In the genomic region with DNA sequence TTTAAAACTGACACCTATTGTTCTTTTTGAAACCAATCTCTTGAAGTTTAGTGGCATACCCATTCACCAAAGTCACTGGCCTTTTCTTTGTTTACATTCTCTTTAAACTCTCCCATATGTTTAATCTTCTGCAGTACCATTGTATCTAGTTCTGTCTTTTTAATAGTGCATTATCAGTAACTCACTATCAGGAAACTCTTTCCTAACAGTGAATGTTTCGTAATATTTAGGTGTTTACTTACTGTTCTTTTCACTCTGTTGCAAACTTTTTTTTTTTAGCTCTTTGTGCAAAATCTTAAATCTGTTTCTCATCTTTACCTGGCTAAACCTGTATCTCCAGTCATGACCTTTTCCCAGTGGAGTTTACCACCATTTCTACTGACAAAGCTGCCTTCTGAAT, we compare ENCODE assay signal across 1 cellular context.
TF ChIP-seq lines count a peak whose summit lies in the region.

No MANE protein-coding gene starts in this region.

TF ChIP-seq in SK-N-SH treated with all-trans-retinoic acid at 6 μM for 48 hours, 23 proteins besides CTCF, POLR2A, EP300 and RAD21 (continued from another document):
- TF ChIP-seq, protein P1, sequence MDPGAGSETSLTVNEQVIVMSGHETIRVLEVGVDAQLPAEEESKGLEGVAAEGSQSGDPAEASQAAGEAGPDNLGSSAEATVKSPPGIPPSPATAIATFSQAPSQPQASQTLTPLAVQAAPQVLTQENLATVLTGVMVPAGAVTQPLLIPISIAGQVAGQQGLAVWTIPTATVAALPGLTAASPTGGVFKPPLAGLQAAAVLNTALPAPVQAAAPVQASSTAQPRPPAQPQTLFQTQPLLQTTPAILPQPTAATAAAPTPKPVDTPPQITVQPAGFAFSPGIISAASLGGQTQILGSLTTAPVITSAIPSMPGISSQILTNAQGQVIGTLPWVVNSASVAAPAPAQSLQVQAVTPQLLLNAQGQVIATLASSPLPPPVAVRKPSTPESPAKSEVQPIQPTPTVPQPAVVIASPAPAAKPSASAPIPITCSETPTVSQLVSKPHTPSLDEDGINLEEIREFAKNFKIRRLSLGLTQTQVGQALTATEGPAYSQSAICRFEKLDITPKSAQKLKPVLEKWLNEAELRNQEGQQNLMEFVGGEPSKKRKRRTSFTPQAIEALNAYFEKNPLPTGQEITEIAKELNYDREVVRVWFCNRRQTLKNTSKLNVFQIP (CRISPR knock-in tag; IDR thresholded peaks at IDR 0.05; ENCODE audit: borderline replicate concordance, low read depth): no peak
- no peak for TF ChIP-seq GLIS3 (CRISPR knock-in tag; IDR thresholded peaks at IDR 0.05)
- no peak for TF ChIP-seq ZNF70 (CRISPR knock-in tag; IDR thresholded peaks at IDR 0.05)
- no peak for TF ChIP-seq RARB (CRISPR knock-in tag; IDR thresholded peaks at IDR 0.05)
- TF ChIP-seq, protein P2, sequence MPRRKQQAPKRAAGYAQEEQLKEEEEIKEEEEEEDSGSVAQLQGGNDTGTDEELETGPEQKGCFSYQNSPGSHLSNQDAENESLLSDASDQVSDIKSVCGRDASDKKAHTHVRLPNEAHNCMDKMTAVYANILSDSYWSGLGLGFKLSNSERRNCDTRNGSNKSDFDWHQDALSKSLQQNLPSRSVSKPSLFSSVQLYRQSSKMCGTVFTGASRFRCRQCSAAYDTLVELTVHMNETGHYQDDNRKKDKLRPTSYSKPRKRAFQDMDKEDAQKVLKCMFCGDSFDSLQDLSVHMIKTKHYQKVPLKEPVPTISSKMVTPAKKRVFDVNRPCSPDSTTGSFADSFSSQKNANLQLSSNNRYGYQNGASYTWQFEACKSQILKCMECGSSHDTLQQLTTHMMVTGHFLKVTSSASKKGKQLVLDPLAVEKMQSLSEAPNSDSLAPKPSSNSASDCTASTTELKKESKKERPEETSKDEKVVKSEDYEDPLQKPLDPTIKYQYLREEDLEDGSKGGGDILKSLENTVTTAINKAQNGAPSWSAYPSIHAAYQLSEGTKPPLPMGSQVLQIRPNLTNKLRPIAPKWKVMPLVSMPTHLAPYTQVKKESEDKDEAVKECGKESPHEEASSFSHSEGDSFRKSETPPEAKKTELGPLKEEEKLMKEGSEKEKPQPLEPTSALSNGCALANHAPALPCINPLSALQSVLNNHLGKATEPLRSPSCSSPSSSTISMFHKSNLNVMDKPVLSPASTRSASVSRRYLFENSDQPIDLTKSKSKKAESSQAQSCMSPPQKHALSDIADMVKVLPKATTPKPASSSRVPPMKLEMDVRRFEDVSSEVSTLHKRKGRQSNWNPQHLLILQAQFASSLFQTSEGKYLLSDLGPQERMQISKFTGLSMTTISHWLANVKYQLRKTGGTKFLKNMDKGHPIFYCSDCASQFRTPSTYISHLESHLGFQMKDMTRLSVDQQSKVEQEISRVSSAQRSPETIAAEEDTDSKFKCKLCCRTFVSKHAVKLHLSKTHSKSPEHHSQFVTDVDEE (CRISPR knock-in tag; IDR thresholded peaks at IDR 0.05): no peak
- TF ChIP-seq CSDC2 (CRISPR knock-in tag; IDR thresholded peaks at IDR 0.05): no peak
- TF ChIP-seq PPARA (CRISPR knock-in tag; IDR thresholded peaks at IDR 0.05; ENCODE audit: borderline replicate concordance): no peak
- TF ChIP-seq ZFP3 (CRISPR knock-in tag; IDR thresholded peaks at IDR 0.05): no peak
- TF ChIP-seq ZNF565 (CRISPR knock-in tag; conservative IDR thresholded peaks at IDR 0.05; ENCODE audit: low read depth): no peak
- no peak for TF ChIP-seq ZFP30 (CRISPR knock-in tag; IDR thresholded peaks at IDR 0.05)
- TF ChIP-seq ISL1 (CRISPR knock-in tag; IDR thresholded peaks at IDR 0.05): no peak
